ENCODE assay signal across 1 cellular context in the genomic region with DNA sequence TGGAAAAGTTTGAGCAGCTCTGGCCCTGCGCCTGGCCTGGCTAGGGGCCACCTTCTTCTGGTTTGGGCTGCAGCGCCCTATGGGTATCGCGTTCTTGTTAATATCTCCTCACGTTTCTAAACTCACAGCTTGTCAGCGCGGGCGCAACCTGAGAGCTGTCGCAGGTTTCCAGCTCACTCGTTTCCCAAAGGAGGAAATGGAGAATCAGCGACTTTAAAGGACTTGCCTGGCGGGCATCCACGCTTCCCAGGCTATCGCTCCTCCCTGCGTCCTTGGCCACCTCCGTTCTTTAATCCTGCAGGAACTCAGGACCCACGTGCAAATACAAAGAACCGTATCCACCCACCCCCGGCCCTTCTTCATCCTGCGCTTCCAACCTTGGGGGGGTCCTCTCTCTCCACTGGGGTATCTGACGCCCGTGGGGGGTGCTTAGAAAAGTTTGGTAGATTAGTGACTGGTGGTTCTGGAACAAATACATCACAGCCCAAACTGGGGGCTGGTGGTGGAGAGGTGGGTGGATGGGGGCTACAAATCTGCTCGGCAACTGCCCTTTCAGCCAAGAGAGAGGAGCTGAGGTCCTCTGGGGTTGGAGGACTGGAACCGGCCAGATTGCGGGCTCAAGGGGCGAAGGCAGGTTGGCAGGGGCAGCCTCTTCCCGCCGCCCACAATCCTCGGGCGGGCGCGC.
TF ChIP-seq lines count a peak whose summit lies in the region.

No MANE protein-coding gene starts in this region.

TF ChIP-seq in HEK293, 187 proteins besides CTCF, POLR2A, EP300 and RAD21 (continued from another document and continues in another):
- TF ChIP-seq ZNF610 (tag by site-specific recombination; IDR thresholded peaks at IDR 0.05; ENCODE audit: borderline replicate concordance) (0 out of 2 replicates have a peak, but pooled peaks have one; percentile 55), PRDM10 (tag by site-specific recombination; IDR thresholded peaks at IDR 0.05) (peak; percentile 51; the same call in 1 of the 2 replicates), ZNF24 (tag by site-specific recombination; IDR thresholded peaks at IDR 0.05) (no peak), INSM2 (tag by site-specific recombination; IDR thresholded peaks at IDR 0.05) (no peak), ZNF169 (tag by site-specific recombination; IDR thresholded peaks at IDR 0.05) (no peak), SALL2 (tag by site-specific recombination; IDR thresholded peaks at IDR 0.05; ENCODE audit: borderline replicate concordance) (no peak), ZNF692 (tag by site-specific recombination; IDR thresholded peaks at IDR 0.05) (no peak), ZNF513 (tag by site-specific recombination; IDR thresholded peaks at IDR 0.05) (0 out of 2 replicates have a peak, but pooled peaks have one; percentile 27), ZBTB21 (tag by site-specific recombination; IDR thresholded peaks at IDR 0.05) (no peak), ZNF335 (tag by site-specific recombination; conservative IDR thresholded peaks at IDR 0.05) (peak; percentile 58), FEZF1 (tag by site-specific recombination; IDR thresholded peaks at IDR 0.05) (no peak), ZNF398 (tag by site-specific recombination; IDR thresholded peaks at IDR 0.05) (peak; percentile 45; the same call in 1 of the 2 replicates), BCL11B (tag by site-specific recombination; IDR thresholded peaks at IDR 0.05; ENCODE audit: low read depth) (no peak), HOXD13 (CRISPR knock-in tag; IDR thresholded peaks at IDR 0.05; ENCODE audit: borderline replicate concordance) (no peak), ZNF544 (tag by site-specific recombination; IDR thresholded peaks at IDR 0.05) (no peak), PATZ1 (tag by site-specific recombination; IDR thresholded peaks at IDR 0.05) (peak; percentile 85), ZEB2 (tag by site-specific recombination; IDR thresholded peaks at IDR 0.05) (no peak), ZNF146 (tag by site-specific recombination; IDR thresholded peaks at IDR 0.05) (no peak), ZNF37A (tag by site-specific recombination; IDR thresholded peaks at IDR 0.05) (no peak), OSR2 (tag by site-specific recombination; IDR thresholded peaks at IDR 0.05) (no peak), KLF16 (tag by site-specific recombination; IDR thresholded peaks at IDR 0.05) (no peak), GLIS1 (tag by site-specific recombination; IDR thresholded peaks at IDR 0.05) (peak; percentile 19; the same call in 1 of the 2 replicates), ZFHX2 (tag by site-specific recombination; conservative IDR thresholded peaks at IDR 0.05) (peak; percentile 82), ZNF23 (tag by site-specific recombination; IDR thresholded peaks at IDR 0.05; ENCODE audit: borderline replicate concordance) (no peak), ZNF621 (tag by site-specific recombination; IDR thresholded peaks at IDR 0.05) (no peak), RBAK (tag by site-specific recombination; IDR thresholded peaks at IDR 0.05) (no peak), ZFP3 (tag by site-specific recombination; IDR thresholded peaks at IDR 0.05; ENCODE audit: low read depth) (no peak), ZBTB8A (tag by site-specific recombination; IDR thresholded peaks at IDR 0.05) (peak; percentile 93), ZBTB48 (tag by site-specific recombination; IDR thresholded peaks at IDR 0.05) (no peak), ZNF138 (tag by site-specific recombination; IDR thresholded peaks at IDR 0.05; ENCODE audit: borderline replicate concordance) (no peak), ZNF624 (tag by site-specific recombination; IDR thresholded peaks at IDR 0.05) (no peak), ZSCAN30 (tag by site-specific recombination; IDR thresholded peaks at IDR 0.05) (0 out of 2 replicates have a peak, but pooled peaks have one; percentile 5), IKZF3 (tag by site-specific recombination; IDR thresholded peaks at IDR 0.05) (no peak)
- TF ChIP-seq, protein P1, sequence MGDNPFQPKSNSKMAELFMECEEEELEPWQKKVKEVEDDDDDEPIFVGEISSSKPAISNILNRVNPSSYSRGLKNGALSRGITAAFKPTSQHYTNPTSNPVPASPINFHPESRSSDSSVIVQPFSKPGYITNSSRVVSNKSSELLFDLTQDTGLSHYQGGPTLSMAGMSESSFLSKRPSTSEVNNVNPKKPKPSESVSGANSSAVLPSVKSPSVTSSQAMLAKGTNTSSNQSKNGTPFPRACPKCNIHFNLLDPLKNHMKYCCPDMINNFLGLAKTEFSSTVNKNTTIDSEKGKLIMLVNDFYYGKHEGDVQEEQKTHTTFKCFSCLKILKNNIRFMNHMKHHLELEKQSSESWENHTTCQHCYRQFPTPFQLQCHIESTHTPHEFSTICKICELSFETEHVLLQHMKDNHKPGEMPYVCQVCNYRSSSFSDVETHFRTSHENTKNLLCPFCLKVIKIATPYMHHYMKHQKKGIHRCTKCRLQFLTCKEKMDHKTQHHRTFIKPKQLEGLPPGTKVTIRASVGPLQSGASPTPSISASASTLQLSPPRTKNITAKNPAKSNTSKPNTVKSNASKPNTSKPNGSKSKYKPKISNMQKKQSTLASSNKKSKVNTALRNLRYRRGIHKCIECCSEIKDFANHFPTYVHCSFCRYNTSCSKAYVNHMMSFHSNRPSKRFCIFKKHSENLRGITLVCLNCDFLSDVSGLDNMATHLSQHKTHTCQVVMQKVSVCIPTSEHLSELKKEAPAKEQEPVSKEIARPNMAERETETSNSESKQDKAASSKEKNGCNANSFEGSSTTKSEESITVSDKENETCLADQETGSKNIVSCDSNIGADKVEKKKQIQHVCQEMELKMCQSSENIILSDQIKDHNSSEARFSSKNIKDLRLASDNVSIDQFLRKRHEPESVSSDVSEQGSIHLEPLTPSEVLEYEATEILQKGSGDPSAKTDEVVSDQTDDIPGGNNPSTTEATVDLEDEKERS (tag by site-specific recombination; IDR thresholded peaks at IDR 0.05), result no peak
- TF ChIP-seq, protein P2, sequence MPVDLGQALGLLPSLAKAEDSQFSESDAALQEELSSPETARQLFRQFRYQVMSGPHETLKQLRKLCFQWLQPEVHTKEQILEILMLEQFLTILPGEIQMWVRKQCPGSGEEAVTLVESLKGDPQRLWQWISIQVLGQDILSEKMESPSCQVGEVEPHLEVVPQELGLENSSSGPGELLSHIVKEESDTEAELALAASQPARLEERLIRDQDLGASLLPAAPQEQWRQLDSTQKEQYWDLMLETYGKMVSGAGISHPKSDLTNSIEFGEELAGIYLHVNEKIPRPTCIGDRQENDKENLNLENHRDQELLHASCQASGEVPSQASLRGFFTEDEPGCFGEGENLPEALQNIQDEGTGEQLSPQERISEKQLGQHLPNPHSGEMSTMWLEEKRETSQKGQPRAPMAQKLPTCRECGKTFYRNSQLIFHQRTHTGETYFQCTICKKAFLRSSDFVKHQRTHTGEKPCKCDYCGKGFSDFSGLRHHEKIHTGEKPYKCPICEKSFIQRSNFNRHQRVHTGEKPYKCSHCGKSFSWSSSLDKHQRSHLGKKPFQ (tag by site-specific recombination; IDR thresholded peaks at IDR 0.05), result no peak
- TF ChIP-seq, protein P3, sequence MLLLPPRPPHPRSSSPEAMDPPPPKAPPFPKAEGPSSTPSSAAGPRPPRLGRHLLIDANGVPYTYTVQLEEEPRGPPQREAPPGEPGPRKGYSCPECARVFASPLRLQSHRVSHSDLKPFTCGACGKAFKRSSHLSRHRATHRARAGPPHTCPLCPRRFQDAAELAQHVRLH (tag by site-specific recombination; IDR thresholded peaks at IDR 0.05), result no peak
- TF ChIP-seq, protein P4, sequence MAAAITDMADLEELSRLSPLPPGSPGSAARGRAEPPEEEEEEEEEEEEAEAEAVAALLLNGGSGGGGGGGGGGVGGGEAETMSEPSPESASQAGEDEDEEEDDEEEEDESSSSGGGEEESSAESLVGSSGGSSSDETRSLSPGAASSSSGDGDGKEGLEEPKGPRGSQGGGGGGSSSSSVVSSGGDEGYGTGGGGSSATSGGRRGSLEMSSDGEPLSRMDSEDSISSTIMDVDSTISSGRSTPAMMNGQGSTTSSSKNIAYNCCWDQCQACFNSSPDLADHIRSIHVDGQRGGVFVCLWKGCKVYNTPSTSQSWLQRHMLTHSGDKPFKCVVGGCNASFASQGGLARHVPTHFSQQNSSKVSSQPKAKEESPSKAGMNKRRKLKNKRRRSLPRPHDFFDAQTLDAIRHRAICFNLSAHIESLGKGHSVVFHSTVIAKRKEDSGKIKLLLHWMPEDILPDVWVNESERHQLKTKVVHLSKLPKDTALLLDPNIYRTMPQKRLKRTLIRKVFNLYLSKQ (tag by site-specific recombination; IDR thresholded peaks at IDR 0.05; ENCODE audit: borderline replicate concordance), result no peak
